2 cellular contexts compared by ENCODE assay signal in the genomic region with DNA sequence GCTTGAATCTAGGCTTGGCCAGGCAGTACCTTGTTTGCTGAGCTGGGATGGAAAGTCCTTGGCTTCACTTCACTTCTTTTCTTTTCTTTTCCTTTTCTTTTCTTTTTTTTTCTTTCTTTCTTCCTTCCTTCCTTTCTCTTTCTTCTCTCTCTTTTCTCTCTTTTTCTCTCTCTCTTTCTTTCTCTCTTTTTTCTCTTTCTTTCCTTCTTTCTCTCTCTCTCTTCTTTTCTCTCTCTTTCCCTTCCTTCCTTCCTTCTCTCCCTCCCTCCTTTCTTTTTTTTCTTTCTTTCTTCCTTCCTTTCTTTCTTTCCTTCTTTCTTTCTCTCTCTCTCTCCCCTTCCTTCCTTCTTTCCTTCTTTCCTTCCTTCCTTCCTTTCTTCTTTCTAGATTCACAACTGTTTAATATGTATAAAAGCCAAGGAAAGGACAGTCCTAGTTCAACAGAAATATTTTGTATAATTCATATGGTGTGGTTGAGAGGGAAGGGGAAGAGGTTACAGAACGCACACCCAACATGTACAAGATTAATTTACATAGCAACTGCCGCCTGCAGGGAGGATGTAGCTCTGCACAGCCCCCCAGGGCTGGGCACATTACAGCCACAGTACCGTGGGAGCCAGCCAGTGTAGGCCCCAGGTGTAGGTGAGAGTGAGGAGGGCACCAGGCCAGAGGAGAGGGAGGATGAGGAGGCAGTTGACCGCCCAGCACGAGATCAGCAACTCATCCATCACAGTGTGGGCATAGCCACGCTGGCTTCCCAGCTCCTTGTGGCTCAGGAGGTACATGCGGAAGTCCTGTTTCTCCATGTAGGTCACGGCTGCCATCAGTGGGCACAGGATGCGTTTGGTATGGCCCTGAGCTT.
TF ChIP-seq lines count a peak whose summit lies in the region.

No MANE protein-coding gene starts in this region.

TF ChIP-seq in HepG2, 621 proteins besides CTCF, POLR2A, EP300 and RAD21:
- TF ChIP-seq ZNF34 (CRISPR knock-in tag; IDR thresholded peaks at IDR 0.05; ENCODE audit: borderline replicate concordance) (no peak), KDM3A (CRISPR knock-in tag; IDR thresholded peaks at IDR 0.05; ENCODE audit: low read depth) (no peak), U2AF2 (IDR thresholded peaks at IDR 0.05; ENCODE audit: low read depth, low read length) (0 out of 2 replicates have a peak, but pooled peaks have one; percentile 66), RAD51 (IDR thresholded peaks at IDR 0.05; ENCODE audit: borderline replicate concordance) (no peak), HOMEZ (CRISPR knock-in tag; IDR thresholded peaks at IDR 0.05; ENCODE audit: low read depth) (no peak), ATF7 (IDR thresholded peaks at IDR 0.05) (0 out of 2 replicates have a peak, but pooled peaks have one; percentile 6), ATF7 (CRISPR knock-in tag; IDR thresholded peaks at IDR 0.05) (no peak), HNRNPK (IDR thresholded peaks at IDR 0.05; ENCODE audit: low read depth, low read length, poor library complexity, severe bottlenecking) (no peak)
- TF ChIP-seq, protein P1, sequence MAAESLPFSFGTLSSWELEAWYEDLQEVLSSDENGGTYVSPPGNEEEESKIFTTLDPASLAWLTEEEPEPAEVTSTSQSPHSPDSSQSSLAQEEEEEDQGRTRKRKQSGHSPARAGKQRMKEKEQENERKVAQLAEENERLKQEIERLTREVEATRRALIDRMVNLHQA (CRISPR knock-in tag; IDR thresholded peaks at IDR 0.05): no peak
TF ChIP-seq in HepG2: peak in this region for 2.

TF ChIP-seq in H1, 55 proteins besides CTCF, POLR2A, EP300 and RAD21:
- TF ChIP-seq SIX5 (IDR thresholded peaks at IDR 0.05; ENCODE audit: low read depth, low read length) (no peak), CBX8 (IDR thresholded peaks at IDR 0.05; ENCODE audit: borderline replicate concordance, low read depth, low read length) (no peak), BCL11A (IDR thresholded peaks at IDR 0.05; ENCODE audit: low read depth in 2 of 2, low read length in 2 of 2) (no peak)
- TF ChIP-seq, protein P2, sequence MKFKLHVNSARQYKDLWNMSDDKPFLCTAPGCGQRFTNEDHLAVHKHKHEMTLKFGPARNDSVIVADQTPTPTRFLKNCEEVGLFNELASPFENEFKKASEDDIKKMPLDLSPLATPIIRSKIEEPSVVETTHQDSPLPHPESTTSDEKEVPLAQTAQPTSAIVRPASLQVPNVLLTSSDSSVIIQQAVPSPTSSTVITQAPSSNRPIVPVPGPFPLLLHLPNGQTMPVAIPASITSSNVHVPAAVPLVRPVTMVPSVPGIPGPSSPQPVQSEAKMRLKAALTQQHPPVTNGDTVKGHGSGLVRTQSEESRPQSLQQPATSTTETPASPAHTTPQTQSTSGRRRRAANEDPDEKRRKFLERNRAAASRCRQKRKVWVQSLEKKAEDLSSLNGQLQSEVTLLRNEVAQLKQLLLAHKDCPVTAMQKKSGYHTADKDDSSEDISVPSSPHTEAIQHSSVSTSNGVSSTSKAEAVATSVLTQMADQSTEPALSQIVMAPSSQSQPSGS (IDR thresholded peaks at IDR 0.05; ENCODE audit: low read length): no peak
